ENCODE assay signal across 10 cellular contexts in the genomic region with DNA sequence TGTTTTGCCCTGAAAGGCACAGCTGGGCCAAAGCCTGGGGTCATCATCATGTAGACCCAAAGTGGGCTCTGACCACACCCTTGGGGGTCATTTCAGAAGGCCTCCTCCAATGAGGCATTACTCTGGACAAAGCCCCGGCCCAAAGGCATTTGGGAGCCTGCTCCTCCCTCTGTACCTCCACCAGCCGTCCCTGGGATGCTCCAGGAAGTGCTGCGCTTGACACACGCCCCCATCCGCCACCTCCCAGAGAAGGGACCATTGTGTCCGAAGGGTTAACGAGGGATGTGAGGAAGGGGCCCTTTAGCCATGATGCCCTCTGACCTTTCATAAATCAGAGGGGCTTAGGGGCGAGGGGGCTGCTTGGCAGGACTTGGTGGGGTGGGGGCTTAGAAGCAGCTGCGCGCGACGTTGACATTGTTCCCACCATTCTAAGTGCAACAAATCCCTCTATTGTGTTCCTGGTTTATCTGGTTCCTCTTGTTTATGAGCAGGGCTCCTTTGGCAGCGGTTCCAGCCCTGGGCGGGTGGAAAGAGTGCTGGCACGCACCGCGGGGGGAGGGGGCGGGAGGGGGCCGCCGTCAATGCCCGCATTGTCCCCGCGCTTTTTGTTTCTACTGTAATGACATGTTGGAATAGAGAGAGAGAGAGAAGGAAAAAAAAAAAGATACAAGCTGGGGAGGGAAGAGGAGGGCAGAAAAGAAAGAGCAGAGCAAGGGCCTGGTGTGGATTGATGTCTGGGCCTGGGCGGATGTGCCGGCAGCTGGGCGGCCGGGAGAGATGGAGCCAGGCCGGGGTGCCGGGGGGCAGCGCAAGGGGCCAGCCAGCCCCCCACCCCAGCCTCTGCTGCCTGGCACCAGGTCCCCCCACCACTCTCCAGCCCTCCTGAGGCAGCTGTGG. TPM values are rescaled to one million over a fixed set of nuclear protein-coding genes. Genes with fewer than 3 reads are reported as not detected.
DNase-seq lines count a peak whose midpoint lies in the region; ATAC-seq and TF ChIP-seq lines count a peak whose summit lies in the region.
"Had no signal": no experiment of that assay in that cellular context is flagged by ENCODE, and none has a peak within 500 bp of the region (broad histone marks: within the 10 kb centered on the region; RNA-seq: fewer than 3 reads in every experiment).

No MANE protein-coding gene starts in this region.

- H3K27me3 ChIP-seq in H7 (ENCODE audit: control insufficient read depth, insufficient read depth, low read length) (no peaks in the 10 kb centered on the region), body of pancreas (no peaks in the 10 kb centered on the region), hepatocyte (no peaks in the 10 kb centered on the region)

- peak; percentile 86 for ATAC-seq in body of pancreas
- ATAC-seq in GM18858 (IDR thresholded peaks at IDR 0.05; ENCODE audit: unreplicated experiment), result no peak
- ATAC-seq in HG02571 (IDR thresholded peaks at IDR 0.05; ENCODE audit: unreplicated experiment), result no peak
- no peak for ATAC-seq in activated naive CD8-positive, alpha-beta T cell treated with anti-CD3 and anti-CD28 coated beads, Interleukin-2, amount 50 U/mL, for 24 hours
- ATAC-seq: activated T-helper 17 cell treated with anti-CD3 and anti-CD28 coated beads, Interleukin-2, amount 50 U/mL, for 72 hours had no signal

- no peak overlapping the region for H3K4me3 Mint-ChIP-seq in activated naive CD8-positive, alpha-beta T cell treated with anti-CD3 and anti-CD28 coated beads, Interleukin-2, amount 50 U/mL, for 24 hours
- H3K4me3 Mint-ChIP-seq: activated T-helper 17 cell treated with anti-CD3 and anti-CD28 coated beads, Interleukin-2, amount 50 U/mL, for 72 hours had no signal

- H3K36me3 Mint-ChIP-seq in activated naive CD8-positive, alpha-beta T cell treated with anti-CD3 and anti-CD28 coated beads, Interleukin-2, amount 50 U/mL, for 24 hours (ENCODE audit: low read depth), result no peaks in the 10 kb centered on the region

- no peak overlapping the region for H3K4me2 ChIP-seq in hepatocyte

- H3K79me2 ChIP-seq in hepatocyte, result no peaks in the 10 kb centered on the region

- no peaks in the 10 kb centered on the region for H4K20me1 ChIP-seq in hepatocyte (ENCODE audit: insufficient read depth, poor library complexity, severe bottlenecking)

- no peaks in the 10 kb centered on the region for H3K9me3 Mint-ChIP-seq in activated naive CD8-positive, alpha-beta T cell treated with anti-CD3 and anti-CD28 coated beads, Interleukin-2, amount 50 U/mL, for 24 hours
- H3K9me3 Mint-ChIP-seq: activated T-helper 17 cell treated with anti-CD3 and anti-CD28 coated beads, Interleukin-2, amount 50 U/mL, for 72 hours had no signal

- TF ChIP-seq CTCF in body of pancreas (IDR thresholded peaks at IDR 0.05) (no peak), hepatocyte (IDR thresholded peaks at IDR 0.05; ENCODE audit: poor library complexity) (no peak)

- H2AFZ ChIP-seq in hepatocyte, result no peak overlapping the region

- 28 to 31% methylated on average over 24 to 29 of the region's 30 CpGs for WGBS in body of pancreas, 2 donors
- 78% methylated on average over 21 of the region's 30 CpGs for WGBS in hepatocyte (ENCODE audit: low lambda C conversion rate, missing lambda C conversion rate)

- intact Hi-C loops in body of pancreas (cut with DNase I), result no loop called here

- H3K9me3 ChIP-seq in body of pancreas, result no peaks in the 10 kb centered on the region
- H3K9me3 ChIP-seq in hepatocyte (ENCODE audit: low read depth), result no peaks in the 10 kb centered on the region

- H3K4me1 Mint-ChIP-seq in activated naive CD8-positive, alpha-beta T cell treated with anti-CD3 and anti-CD28 coated beads, Interleukin-2, amount 50 U/mL, for 24 hours, result no peaks in the 10 kb centered on the region
- H3K4me1 Mint-ChIP-seq: activated T-helper 17 cell treated with anti-CD3 and anti-CD28 coated beads, Interleukin-2, amount 50 U/mL, for 72 hours had no signal

- no peaks in the 10 kb centered on the region for H3K36me3 ChIP-seq in H7 (replicated peaks; ENCODE audit: control insufficient read depth, insufficient read depth, low read length)
- H3K36me3 ChIP-seq in body of pancreas (replicated peaks in 1 of 2; ENCODE audit: insufficient read depth in 1 of 2, low read depth in 2 of 2), result no peaks in the 10 kb centered on the region
- H3K36me3 ChIP-seq in hepatocyte (replicated peaks; ENCODE audit: insufficient read depth, low read depth), result no peaks in the 10 kb centered on the region

- no peak overlapping the region for H3K4me3 ChIP-seq in H7 (ENCODE audit: insufficient read depth, low read depth, low read length)
- H3K4me3 ChIP-seq in body of pancreas, result no peak overlapping the region
- no peak overlapping the region for H3K4me3 ChIP-seq in hepatocyte

- DNase-seq in H7, result peak; percentile 80
- peak; percentile 65 to 82 (median 80) for DNase-seq in body of pancreas
- DNase-seq in hepatocyte (ENCODE audit: low spot score), result no peak
- DNase-seq in putamen (ENCODE audit: low spot score), result peak; percentile 93
- DNase-seq in activated naive CD8-positive, alpha-beta T cell treated with anti-CD3 and anti-CD28 coated beads, Interleukin-2, amount 50 U/mL, for 24 hours, result no peak
- DNase-seq in OCI-M2 (lab: John Stamatoyannopoulos, UW; ENCODE audit: unreplicated experiment), result no peak
- DNase-seq: EL had no signal

- no peak for TF ChIP-seq POLR2A in body of pancreas (IDR thresholded peaks at IDR 0.05)

- H3K27ac ChIP-seq in body of pancreas, result peak overlapping the region; percentile 36 to 83 (median 82)
- peak overlapping the region; percentile 74 for H3K27ac ChIP-seq in hepatocyte

- H3K27me3 Mint-ChIP-seq in activated naive CD8-positive, alpha-beta T cell treated with anti-CD3 and anti-CD28 coated beads, Interleukin-2, amount 50 U/mL, for 24 hours, result no peaks in the 10 kb centered on the region
- H3K27me3 Mint-ChIP-seq: activated T-helper 17 cell treated with anti-CD3 and anti-CD28 coated beads, Interleukin-2, amount 50 U/mL, for 72 hours had no signal

- H3K4me1 ChIP-seq in body of pancreas (peaks cover 21% of the 10 kb centered on the region), hepatocyte (ENCODE audit: insufficient read depth) (peaks cover 3% of the 10 kb centered on the region)

- H3K27ac Mint-ChIP-seq in activated naive CD8-positive, alpha-beta T cell treated with anti-CD3 and anti-CD28 coated beads, Interleukin-2, amount 50 U/mL, for 24 hours, result no peak overlapping the region
- H3K27ac Mint-ChIP-seq: activated T-helper 17 cell treated with anti-CD3 and anti-CD28 coated beads, Interleukin-2, amount 50 U/mL, for 72 hours had no signal

- H3K9me2 ChIP-seq in hepatocyte (replicated peaks; ENCODE audit: insufficient read depth), result no peaks in the 10 kb centered on the region

RNA-seq across cellular contexts. Expression of a gene that starts 32.1 kb away (rescaled TPM):
- total RNA-seq in H7 (2014; rRNA removed; shearing (Covaris generic)), result 3.5 and 3.7 TPM in 2 replicates
- total RNA-seq in body of pancreas (under 1 TPM in 1 of 2 donors, not detected in 1; 0.66 TPM), hepatocyte (not detected in 2 replicates)
- polyA plus RNA-seq in hepatocyte, result not detected in 2 replicates
- total RNA-seq: activated T-helper 17 cell treated with anti-CD3 and anti-CD28 coated beads, Interleukin-2, amount 50 U/mL, for 72 hours had no signal

RNA-seq across cellular contexts. Expression of a gene that starts 40.8 kb away (rescaled TPM):
- total RNA-seq in H7 (2014; rRNA removed; shearing (Covaris generic)), result 19.4 and 20.3 TPM in 2 replicates
- 10 to 100 TPM; 39.7 to 52.4 TPM for total RNA-seq in body of pancreas
- total RNA-seq in hepatocyte, result 26.2 and 42.7 TPM in 2 replicates
- 43.1 and 54.9 TPM in 2 replicates for polyA plus RNA-seq in hepatocyte

Comparison
In these comparisons a context has a peak if more than half of its experiments do, and no peak if none do; other contexts are left out.
1. DNase-seq: peak in H7 (single experiment), body of pancreas (4 of 4) and putamen (single experiment); none in hepatocyte (single experiment), activated naive CD8-positive, alpha-beta T cell treated with anti-CD3 and anti-CD28 coated beads, Interleukin-2, amount 50 U/mL, for 24 hours (single experiment) and OCI-M2 (single experiment).